9 cellular contexts compared by ENCODE assay signal in genomic region chr11:6703247-6704063, GRCh38. TPM values are rescaled to one million over a fixed set of nuclear protein-coding genes. Genes with fewer than 3 reads are reported as not detected.
DNase-seq lines count a peak whose midpoint lies in the region; ATAC-seq, FAIRE-seq and TF ChIP-seq lines count a peak whose summit lies in the region.
"Had no signal": no experiment of that assay in that cellular context is flagged by ENCODE, and none has a peak within 500 bp of the region (broad histone marks: within the 10 kb centered on the region; RNA-seq: fewer than 3 reads in every experiment).

No MANE protein-coding gene starts in this region.

- no peaks in the 10 kb centered on the region for H3K27me3 Mint-ChIP-seq in activated CD4-positive, alpha-beta memory T cell treated with anti-CD3 and anti-CD28 coated beads for 36 hours
- H3K27me3 Mint-ChIP-seq in activated CD4-positive, alpha-beta memory T cell treated with anti-CD3 and anti-CD28 coated beads, Interleukin-2, amount 10 ng/mL, durations not matched to agents 7 days and 5 days, result no peaks in the 10 kb centered on the region
- no peaks in the 10 kb centered on the region for H3K27me3 Mint-ChIP-seq in effector memory CD8-positive, alpha-beta T cell
- H3K27me3 Mint-ChIP-seq: stimulated activated naive B cell treated with anti-CD40 and anti-IgM and Interleukin-4, amounts not matched to agents 10 μg/mL and 1 μg/mL and 100 μg/mL, for 72 hours had no signal

- no peaks in the 10 kb centered on the region for H3K9me3 Mint-ChIP-seq in activated CD4-positive, alpha-beta memory T cell treated with anti-CD3 and anti-CD28 coated beads for 36 hours
- no peaks in the 10 kb centered on the region for H3K9me3 Mint-ChIP-seq in activated CD4-positive, alpha-beta memory T cell treated with anti-CD3 and anti-CD28 coated beads, Interleukin-2, amount 10 ng/mL, durations not matched to agents 7 days and 5 days
- H3K9me3 Mint-ChIP-seq in effector memory CD8-positive, alpha-beta T cell, result no peaks in the 10 kb centered on the region
- H3K9me3 Mint-ChIP-seq: stimulated activated naive B cell treated with anti-CD40 and anti-IgM and Interleukin-4, amounts not matched to agents 10 μg/mL and 1 μg/mL and 100 μg/mL, for 72 hours had no signal

- FAIRE-seq in urothelium cell line (lab: Jason Lieb, UNC), result peak; percentile 55

- peaks cover 13% of the 10 kb centered on the region for H3K4me1 Mint-ChIP-seq in activated CD4-positive, alpha-beta memory T cell treated with anti-CD3 and anti-CD28 coated beads for 36 hours (ENCODE audit: low read depth)
- H3K4me1 Mint-ChIP-seq in activated CD4-positive, alpha-beta memory T cell treated with anti-CD3 and anti-CD28 coated beads, Interleukin-2, amount 10 ng/mL, durations not matched to agents 7 days and 5 days, result peaks cover 7% of the 10 kb centered on the region
- H3K4me1 Mint-ChIP-seq in effector memory CD8-positive, alpha-beta T cell (ENCODE audit: low read depth in 2 of 2), result peaks cover 5 to 10% of the 10 kb centered on the region in 2 donors

- peak; percentile 98 for ATAC-seq in SK-N-SH treated with all-trans-retinoic acid at 6 μM for 48 hours
- peak; percentile 50 for ATAC-seq in effector memory CD8-positive, alpha-beta T cell (replicated peaks)
- ATAC-seq in lung (ENCODE audit: insufficient read depth, low FRiP score), result peak; percentile 96
- ATAC-seq in GM21528 (IDR thresholded peaks at IDR 0.05; ENCODE audit: low FRiP score, unreplicated experiment), result no peak

- no peak overlapping the region for H3K27ac ChIP-seq in lung (ENCODE audit: low read depth in 1 of 2, low read length in 1 of 2)

- H3K36me3 Mint-ChIP-seq in activated CD4-positive, alpha-beta memory T cell treated with anti-CD3 and anti-CD28 coated beads for 36 hours, result no peaks in the 10 kb centered on the region
- H3K36me3 Mint-ChIP-seq in activated CD4-positive, alpha-beta memory T cell treated with anti-CD3 and anti-CD28 coated beads, Interleukin-2, amount 10 ng/mL, durations not matched to agents 7 days and 5 days (ENCODE audit: low read depth), result peaks cover 31% of the 10 kb centered on the region
- peaks cover 4% of the 10 kb centered on the region for H3K36me3 Mint-ChIP-seq in effector memory CD8-positive, alpha-beta T cell (ENCODE audit: insufficient read depth)

- no peaks in the 10 kb centered on the region for H3K36me3 ChIP-seq in lung (ENCODE audit: control insufficient read depth in 2 of 2, insufficient read depth in 2 of 2, low read length in 2 of 2)

- H3K4me3 ChIP-seq in lung, result no peak overlapping the region

- H3K27ac Mint-ChIP-seq in activated CD4-positive, alpha-beta memory T cell treated with anti-CD3 and anti-CD28 coated beads for 36 hours, result no peak overlapping the region
- no peak overlapping the region for H3K27ac Mint-ChIP-seq in activated CD4-positive, alpha-beta memory T cell treated with anti-CD3 and anti-CD28 coated beads, Interleukin-2, amount 10 ng/mL, durations not matched to agents 7 days and 5 days
- H3K27ac Mint-ChIP-seq in effector memory CD8-positive, alpha-beta T cell, result no peak overlapping the region
- H3K27ac Mint-ChIP-seq: stimulated activated naive B cell treated with anti-CD40 and anti-IgM and Interleukin-4, amounts not matched to agents 10 μg/mL and 1 μg/mL and 100 μg/mL, for 72 hours had no signal

- no peaks in the 10 kb centered on the region for H3K9me3 ChIP-seq in lung (ENCODE audit: control insufficient read depth in 2 of 2, insufficient read depth in 1 of 2, low read length in 1 of 2)

- POLR2A ChIA-PET in activated CD4-positive, alpha-beta memory T cell treated with anti-CD3 and anti-CD28 coated beads for 36 hours (lab: Charles Lee), result no interaction called here
- POLR2A ChIA-PET in activated CD4-positive, alpha-beta memory T cell treated with anti-CD3 and anti-CD28 coated beads, Interleukin-2, amount 10 ng/mL, durations not matched to agents 7 days and 5 days (lab: Charles Lee), result no interaction called here

- CTCF ChIA-PET in activated CD4-positive, alpha-beta memory T cell treated with anti-CD3 and anti-CD28 coated beads for 36 hours (lab: Charles Lee), result interaction anchor here (0.6 to 5.1 kb wide), 11 partner anchors 8 to 325 kb away, joined by 3 to 55 read pairs (median 5); partner anchors contain the start of gene MRPL17
- CTCF ChIA-PET in activated CD4-positive, alpha-beta memory T cell treated with anti-CD3 and anti-CD28 coated beads, Interleukin-2, amount 10 ng/mL, durations not matched to agents 7 days and 5 days (lab: Charles Lee), result interaction anchor here (1.0 to 1.6 kb wide), 4 partner anchors 20 to 56 kb away, joined by 3 to 9 read pairs (median 4); partner anchors contain the start of gene MRPL17

- no peaks in the 10 kb centered on the region for H3K27me3 ChIP-seq in lung (ENCODE audit: control insufficient read depth, insufficient read depth)

- H3K4me3 Mint-ChIP-seq in activated CD4-positive, alpha-beta memory T cell treated with anti-CD3 and anti-CD28 coated beads for 36 hours, result no peak overlapping the region
- no peak overlapping the region for H3K4me3 Mint-ChIP-seq in activated CD4-positive, alpha-beta memory T cell treated with anti-CD3 and anti-CD28 coated beads, Interleukin-2, amount 10 ng/mL, durations not matched to agents 7 days and 5 days
- H3K4me3 Mint-ChIP-seq in effector memory CD8-positive, alpha-beta T cell, result no peak overlapping the region
- H3K4me3 Mint-ChIP-seq: stimulated activated naive B cell treated with anti-CD40 and anti-IgM and Interleukin-4, amounts not matched to agents 10 μg/mL and 1 μg/mL and 100 μg/mL, for 72 hours had no signal

- TF ChIP-seq CTCF in LNCAP (IDR thresholded peaks at IDR 0.05) (peak; percentile 79), lung (IDR thresholded peaks at IDR 0.05; ENCODE audit: control extremely low read depth, extremely low read depth) (peak; percentile 68)

- H3K4me1 ChIP-seq in lung (ENCODE audit: control insufficient read depth in 2 of 2, insufficient read depth in 2 of 2, low read length in 2 of 2), result peaks cover 1 to 4% of the 10 kb centered on the region in 2 donors

- peak; percentile 55 for DNase-seq in activated CD4-positive, alpha-beta memory T cell treated with anti-CD3 and anti-CD28 coated beads for 36 hours
- DNase-seq in activated CD4-positive, alpha-beta memory T cell treated with anti-CD3 and anti-CD28 coated beads, Interleukin-2, amount 10 ng/mL, durations not matched to agents 7 days and 5 days, result no peak
- DNase-seq in effector memory CD8-positive, alpha-beta T cell, result peak in 1 of 3 experiments; percentile 21
- DNase-seq in lung (ENCODE audit: low spot score), result peak; percentile 66
- DNase-seq in urothelium cell line (ENCODE audit: low spot score), result peak; percentile 73
- DNase-seq: stimulated activated naive B cell treated with anti-CD40 and anti-IgM and Interleukin-4, amounts not matched to agents 10 μg/mL and 1 μg/mL and 100 μg/mL, for 72 hours had no signal

- WGBS in lung, 2 donors, result 64 to 72% methylated on average over 2 of the region's 2 CpGs

- intact Hi-C loops in activated CD4-positive, alpha-beta memory T cell treated with anti-CD3 and anti-CD28 coated beads for 36 hours (cut with micrococcal nuclease), result loop anchor here (2.0 kb wide), 1 partner anchor 53 kb away; no protein-coding TSS in a partner anchor

TF ChIP-seq in SK-N-SH treated with all-trans-retinoic acid at 6 μM for 48 hours, 23 proteins besides CTCF, POLR2A, EP300 and RAD21:
- no peak for TF ChIP-seq ZFP30 (CRISPR knock-in tag; IDR thresholded peaks at IDR 0.05)
- no peak for TF ChIP-seq TOX (CRISPR knock-in tag; IDR thresholded peaks at IDR 0.05; ENCODE audit: borderline replicate concordance)
- no peak for TF ChIP-seq ZFP3 (CRISPR knock-in tag; IDR thresholded peaks at IDR 0.05)

RNA-seq across cellular contexts. Expression of gene MRPL17, which starts 20.3 kb away (rescaled TPM):
- 100 to 1,000 TPM in 1 of 2 experiments, 10 to 100 TPM in 1; 98.5 to 102 TPM for total RNA-seq in activated CD4-positive, alpha-beta memory T cell treated with anti-CD3 and anti-CD28 coated beads for 36 hours
- 10 to 100 TPM; 54.1 to 56.3 TPM for total RNA-seq in activated CD4-positive, alpha-beta memory T cell treated with anti-CD3 and anti-CD28 coated beads, Interleukin-2, amount 10 ng/mL, durations not matched to agents 7 days and 5 days
- 10 to 100 TPM; 28.2 to 43.2 TPM for total RNA-seq in lung
- 10 to 100 TPM; 48.6 to 81.4 TPM for polyA plus RNA-seq in lung

RNA-seq across cellular contexts. Expression of gene DCHS1, which starts 47.8 kb away (rescaled TPM):
- under 1 TPM; 0.80 to 0.90 TPM for total RNA-seq in activated CD4-positive, alpha-beta memory T cell treated with anti-CD3 and anti-CD28 coated beads for 36 hours
- total RNA-seq in activated CD4-positive, alpha-beta memory T cell treated with anti-CD3 and anti-CD28 coated beads, Interleukin-2, amount 10 ng/mL, durations not matched to agents 7 days and 5 days, result under 1 TPM; 0.23 to 0.25 TPM
- 10 to 100 TPM; 14.9 to 39.9 TPM for total RNA-seq in lung
- 1 to 10 TPM; 6.0 to 8.2 TPM for polyA plus RNA-seq in lung

Comparison
In these comparisons a context has a peak if more than half of its experiments do, and no peak if none do; other contexts are left out.
1. RNA of gene DCHS1, which starts 47.8 kb away (total RNA-seq): 14.9 to 39.9 TPM in lung; 0.80 to 0.90 TPM in activated CD4-positive, alpha-beta memory T cell treated with anti-CD3 and anti-CD28 coated beads for 36 hours and 0.23 to 0.25 TPM in activated CD4-positive, alpha-beta memory T cell treated with anti-CD3 and anti-CD28 coated beads, Interleukin-2, amount 10 ng/mL, durations not matched to agents 7 days and 5 days; every median in the first group is over 4 times any median in the second.